12 cellular contexts compared by ENCODE assay signal in genomic region chr9:95027914-95028854, GRCh38.
A peak's percentile ranks its signal among the peaks of the same experiment; 100 is the strongest.
DNase-seq lines count a peak whose midpoint lies in the region; ATAC-seq, FAIRE-seq and TF ChIP-seq lines count a peak whose summit lies in the region.
"Had no signal": no experiment of that assay in that cellular context is flagged by ENCODE, and none has a peak within 500 bp of the region (broad histone marks: within the 10 kb centered on the region; RNA-seq: fewer than 3 reads in every experiment).

No MANE protein-coding gene starts in this region.

- H4K20me1 ChIP-seq in K562 (replicated peaks; ENCODE audit: control insufficient read depth, insufficient read depth, low read length), result no peaks in the 10 kb centered on the region; the same call in 1 of the 2 replicates

- CTCF ChIA-PET in K562 (lab: Yijun Ruan, JAX; ENCODE audit: low intra/inter-chr PET ratio), result no interaction called here

- H3K4me3 ChIP-seq in K562, result no peak overlapping the region

- no peaks in the 10 kb centered on the region for H3K36me3 ChIP-seq in K562 (ENCODE audit: control insufficient read depth, insufficient read depth, low read length)

- H3K4me1 ChIP-seq in K562 (replicated peaks in 1 of 2; ENCODE audit: control insufficient read depth in 2 of 2, insufficient read depth in 2 of 2, low read length in 2 of 2), result peaks cover 9 to 15% of the 10 kb centered on the region in 2 experiments; a peak in 4 of 5 replicates

- H3K9me3 Mint-ChIP-seq in type B pancreatic cell, result no peaks in the 10 kb centered on the region

- no TSS peak for BruUV-seq in K562 (replicated peaks; lab: Mats Ljungman, UMichigan)

- H3K4me3 Mint-ChIP-seq in type B pancreatic cell, result no peak overlapping the region

- ATAC-seq in K562, result no peak
- no peak for ATAC-seq in HG03378 (IDR thresholded peaks at IDR 0.05; ENCODE audit: unreplicated experiment)
- no peak for ATAC-seq in HG03095 (IDR thresholded peaks at IDR 0.05; ENCODE audit: unreplicated experiment)
- ATAC-seq: HCT116 had no signal

- no peak overlapping the region for H3K4me2 ChIP-seq in K562 (ENCODE audit: insufficient read depth, low read length)

- TF ChIP-seq POLR2A in K562 (conservative IDR thresholded peaks at IDR 0.05), result no peak

- no peak for TF ChIP-seq EP300 in K562 (IDR thresholded peaks at IDR 0.05; ENCODE audit: low read length)

- DNase-seq in NCI-H1417 (lab: John Stamatoyannopoulos, UW) (peak in 2 of 3 experiments; percentile 49 to 85), NCI-H1417 treated with DMSO at 0.1 percent for 48 hours (lab: John Stamatoyannopoulos, UW) (no peak), K562 (ENCODE audit: extremely low read depth in 1 of 4, low spot score in 3 of 4) (no peak), myocyte (ENCODE audit: low read depth) (peak; percentile 34), type B pancreatic cell (ENCODE audit: extremely low spot score, unreplicated experiment) (no peak), ACHN (no peak)
- DNase-seq: activated CD8-positive, alpha-beta memory T cell treated with anti-CD3 and anti-CD28 coated beads, Interleukin-2, amount 50 U/mL, for 48 hours; dermis blood vessel endothelial cell; IMR-90 had no signal

- no peak for TF ChIP-seq RAD21 in K562 (CRISPR knock-in tag; conservative IDR thresholded peaks at IDR 0.05 in 1 of 2, IDR thresholded peaks at IDR 0.05 in 1 of 2)

- peak overlapping the region; percentile 66 for H3K27ac Mint-ChIP-seq in type B pancreatic cell

- WGBS in K562 (ENCODE audit: insufficient coverage, low coverage, missing lambda C conversion rate), result 74% methylated on average over 11 of the region's 11 CpGs

- H3K36me3 Mint-ChIP-seq in type B pancreatic cell, result peaks cover 24% of the 10 kb centered on the region

- TF ChIP-seq CTCF in K562 (IDR thresholded peaks at IDR 0.05 in 2 of 3, conservative IDR thresholded peaks at IDR 0.05 in 1 of 3; ENCODE audit: insufficient read depth in 2 of 3, low read depth in 1 of 3, low read length in 3 of 3), result no peak
- no peak for TF ChIP-seq CTCF in type B pancreatic cell (conservative IDR thresholded peaks at IDR 0.05)

- peak; percentile 11 for FAIRE-seq in K562 (lab: Jason Lieb, UNC)

- no peaks in the 10 kb centered on the region for H3K27me3 Mint-ChIP-seq in type B pancreatic cell

- no peak overlapping the region for H3K9ac ChIP-seq in K562 (ENCODE audit: insufficient read depth in 1 of 2, low read depth in 2 of 2, low read length in 2 of 2)

- no peaks in the 10 kb centered on the region for H3K27me3 ChIP-seq in K562 (ENCODE audit: control insufficient read depth in 2 of 2, insufficient read depth in 2 of 2, low read length in 2 of 2)

- H3K9me3 ChIP-seq in K562 (replicated peaks; ENCODE audit: control insufficient read depth, insufficient read depth, low read depth, low read length), result no peaks in the 10 kb centered on the region

- no peak overlapping the region for H3K27ac ChIP-seq in K562 (ENCODE audit: extremely low read depth, low read depth, low read length)

- in situ Hi-C loops in K562 (cut with MboI), result no loop called here
- in situ Hi-C loops in ACHN (cut with HindIII; ENCODE audit: low pct_ligation_motif_present, low pct_unique_long_range_greater_than_20kb, low sequenced_read_pairs), result no loop called here

- peaks cover 83% of the 10 kb centered on the region for H3K4me1 Mint-ChIP-seq in type B pancreatic cell (ENCODE audit: unreplicated experiment)

- POLR2A ChIA-PET in K562 (lab: Yijun Ruan, JAX), result interaction anchor here (0.9 kb wide), 1 partner anchor 8 kb away, joined by 3 read pairs; no protein-coding TSS in a partner anchor

- intact Hi-C loops in K562 (cut with micrococcal nuclease), result no loop called here

- H3K9me1 ChIP-seq in K562 (ENCODE audit: control insufficient read depth, insufficient read depth, low read length), result no peaks in the 10 kb centered on the region

- H2AFZ ChIP-seq in K562 (ENCODE audit: low read depth, low read length), result no peak overlapping the region

- H3K79me2 ChIP-seq in K562 (ENCODE audit: control insufficient read depth, insufficient read depth, low read length), result no peaks in the 10 kb centered on the region

TF ChIP-seq in K562, 482 proteins besides CTCF, POLR2A, EP300 and RAD21:
- TF ChIP-seq, protein P1, sequence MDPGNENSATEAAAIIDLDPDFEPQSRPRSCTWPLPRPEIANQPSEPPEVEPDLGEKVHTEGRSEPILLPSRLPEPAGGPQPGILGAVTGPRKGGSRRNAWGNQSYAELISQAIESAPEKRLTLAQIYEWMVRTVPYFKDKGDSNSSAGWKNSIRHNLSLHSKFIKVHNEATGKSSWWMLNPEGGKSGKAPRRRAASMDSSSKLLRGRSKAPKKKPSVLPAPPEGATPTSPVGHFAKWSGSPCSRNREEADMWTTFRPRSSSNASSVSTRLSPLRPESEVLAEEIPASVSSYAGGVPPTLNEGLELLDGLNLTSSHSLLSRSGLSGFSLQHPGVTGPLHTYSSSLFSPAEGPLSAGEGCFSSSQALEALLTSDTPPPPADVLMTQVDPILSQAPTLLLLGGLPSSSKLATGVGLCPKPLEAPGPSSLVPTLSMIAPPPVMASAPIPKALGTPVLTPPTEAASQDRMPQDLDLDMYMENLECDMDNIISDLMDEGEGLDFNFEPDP (CRISPR knock-in tag; IDR thresholded peaks at IDR 0.05), result no peak
- TF ChIP-seq TCFL5 (CRISPR knock-in tag; conservative IDR thresholded peaks at IDR 0.05) (no peak), ZNF253 (CRISPR knock-in tag; conservative IDR thresholded peaks at IDR 0.05) (no peak), HIVEP1 (CRISPR knock-in tag; IDR thresholded peaks at IDR 0.05) (no peak), ZC3H4 (CRISPR knock-in tag; IDR thresholded peaks at IDR 0.05; ENCODE audit: borderline replicate concordance) (no peak), MAFK (IDR thresholded peaks at IDR 0.05; ENCODE audit: low read length) (no peak), PTRF (tag; IDR thresholded peaks at IDR 0.05) (no peak), NKRF (IDR thresholded peaks at IDR 0.05; ENCODE audit: borderline replicate concordance) (no peak), PCBP2 (IDR thresholded peaks at IDR 0.05; ENCODE audit: low read depth, low read length, poor library complexity, severe bottlenecking) (no peak), PHF8 (IDR thresholded peaks at IDR 0.05; ENCODE audit: borderline replicate concordance, low read length) (no peak), PYGO2 (tag; IDR thresholded peaks at IDR 0.05) (no peak), ZNF354B (CRISPR knock-in tag; IDR thresholded peaks at IDR 0.05) (no peak), NR2F6 (CRISPR knock-in tag; IDR thresholded peaks at IDR 0.05) (no peak), HNRNPK (IDR thresholded peaks at IDR 0.05; ENCODE audit: low read depth, low read length, poor library complexity, severe bottlenecking) (no peak), SUPT5H (IDR thresholded peaks at IDR 0.05) (no peak), MEF2A (IDR thresholded peaks at IDR 0.05; ENCODE audit: control insufficient read depth, low read depth, low read length) (no peak), MCM5 (IDR thresholded peaks at IDR 0.05; ENCODE audit: low read depth) (no peak), RBM15 (IDR thresholded peaks at IDR 0.05; ENCODE audit: insufficient read depth, low read length) (no peak), HDAC3 (IDR thresholded peaks at IDR 0.05; ENCODE audit: borderline replicate concordance, partially characterized antibody) (no peak)
- TF ChIP-seq, protein P2, sequence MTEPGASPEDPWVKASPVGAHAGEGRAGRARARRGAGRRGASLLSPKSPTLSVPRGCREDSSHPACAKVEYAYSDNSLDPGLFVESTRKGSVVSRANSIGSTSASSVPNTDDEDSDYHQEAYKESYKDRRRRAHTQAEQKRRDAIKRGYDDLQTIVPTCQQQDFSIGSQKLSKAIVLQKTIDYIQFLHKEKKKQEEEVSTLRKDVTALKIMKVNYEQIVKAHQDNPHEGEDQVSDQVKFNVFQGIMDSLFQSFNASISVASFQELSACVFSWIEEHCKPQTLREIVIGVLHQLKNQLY (CRISPR knock-in tag; conservative IDR thresholded peaks at IDR 0.05), result no peak

Comparison
In these comparisons a context has a peak if more than half of its experiments do, and no peak if none do; other contexts are left out.
1. DNase-seq: peak in NCI-H1417 (2 of 3) and myocyte (single experiment); none in NCI-H1417 treated with DMSO at 0.1 percent for 48 hours (single experiment), K562 (0 of 4), type B pancreatic cell (single experiment) and ACHN (single experiment).